Comparison of ENCODE assay signal across 1 cellular context in genomic region chr3:136022518-136023263, GRCh38.
TF ChIP-seq lines count a peak whose summit lies in the region.

No MANE protein-coding gene starts in this region.

TF ChIP-seq in SK-N-SH, 30 proteins besides CTCF, POLR2A, EP300 and RAD21 (continued from another document):
- TF ChIP-seq MEF2A (IDR thresholded peaks at IDR 0.05; ENCODE audit: borderline replicate concordance, low read depth) (no peak), ELF1 (IDR thresholded peaks at IDR 0.05) (no peak)
